In genomic region chr10:17348111-17349008, GRCh38 we compare ENCODE assay signal across 8 cellular contexts.
A peak's percentile ranks its signal among the peaks of the same experiment; 100 is the strongest.
DNase-seq lines count a peak whose midpoint lies in the region; ATAC-seq and TF ChIP-seq lines count a peak whose summit lies in the region.

No MANE protein-coding gene starts in this region.

- WGBS in testis, 2 donors: 8 to 10% methylated on average over 20 of the region's 20 CpGs

- ATAC-seq in GM19328 (IDR thresholded peaks at IDR 0.05; ENCODE audit: unreplicated experiment): no peak

- intact Hi-C loops in testis (cut with DNase I; ENCODE audit: low total_unique reads): no loop called here
- intact Hi-C loops in head of caudate nucleus (cut with DNase I): no loop called here

- H3K36me3 ChIP-seq in testis (ENCODE audit: low read depth, missing control alignments): no peaks in the 10 kb centered on the region

- no peaks in the 10 kb centered on the region for H3K27me3 ChIP-seq in testis

- TF ChIP-seq CTCF in testis (IDR thresholded peaks at IDR 0.05): no peak
- no peak for TF ChIP-seq CTCF in GM13976 (IDR thresholded peaks at IDR 0.05; ENCODE audit: borderline replicate concordance, control extremely low read depth, extremely low read depth, insufficient read depth, missing control alignments)

- H3K27ac ChIP-seq in testis: peak overlapping the region; percentile 25 to 35

- in situ Hi-C loops in GM13976 (cut with MboI; ENCODE audit: low sequenced_read_pairs, unreplicated experiment): no loop called here

- DNase-seq in HS-5 (ENCODE audit: low read depth) (peak; percentile 60), amniotic epithelial cell (ENCODE audit: low read depth) (peak; percentile 86), hepatic stellate cell (ENCODE audit: low spot score) (peak; percentile 64), testis (peak; percentile 78), head of caudate nucleus (no peak), GM13976 (ENCODE audit: low spot score) (no peak)
- no peak for DNase-seq in stimulated activated CD4-positive, alpha-beta T cell treated with anti-CD3 and anti-CD28 coated beads, Interleukin-15, amount 100 ng/mL, for 24 hours

- H3K4me3 ChIP-seq in testis: peak overlapping the region in 1 of 2 donors; percentile 6

- peaks cover 7% of the 10 kb centered on the region for H3K4me1 ChIP-seq in testis

- no peaks in the 10 kb centered on the region for H3K9me3 ChIP-seq in testis

- TF ChIP-seq POLR2A in testis (IDR thresholded peaks at IDR 0.05): no peak

Comparison
In these comparisons a context has a peak if more than half of its experiments do, and no peak if none do; other contexts are left out.
1. DNase-seq: peak in HS-5 (single experiment), amniotic epithelial cell (single experiment), hepatic stellate cell (single experiment) and testis (single experiment); none in head of caudate nucleus (0 of 42), stimulated activated CD4-positive, alpha-beta T cell treated with anti-CD3 and anti-CD28 coated beads, Interleukin-15, amount 100 ng/mL, for 24 hours (single experiment) and GM13976 (single experiment).